8 cellular contexts compared by ENCODE assay signal in genomic region chr3:131033480-131034080, GRCh38. TPM values are rescaled to one million over a fixed set of nuclear protein-coding genes. Genes with fewer than 3 reads are reported as not detected.
DNase-seq lines count a peak whose midpoint lies in the region; ATAC-seq, FAIRE-seq and TF ChIP-seq lines count a peak whose summit lies in the region.

No MANE protein-coding gene starts in this region.

- no peaks in the 10 kb centered on the region for H3K9me3 Mint-ChIP-seq in naive B cell
- no peaks in the 10 kb centered on the region for H3K9me3 Mint-ChIP-seq in activated T-helper 2 cell treated with anti-CD3 and anti-CD28 coated beads, Interferon-gamma antibody, Interleukin-2, Interleukin-4, amounts not matched to agents 10 μg/mL and 5 μg/mL and 100 μg/mL, durations not matched to agents 14 hours and 24 hours and 36 hours

- no peak overlapping the region for H3K9ac ChIP-seq in OCI-LY3 (ENCODE audit: low read length)

- H3K27me3 ChIP-seq in left ventricle myocardium inferior (ENCODE audit: low read depth) = no peaks in the 10 kb centered on the region
- H3K27me3 ChIP-seq in right cardiac atrium (ENCODE audit: control insufficient read depth, insufficient read depth) = no peaks in the 10 kb centered on the region
- no peaks in the 10 kb centered on the region for H3K27me3 ChIP-seq in OCI-LY3 (ENCODE audit: low read depth, low read length)

- no peaks in the 10 kb centered on the region for H3K36me3 ChIP-seq in left ventricle myocardium inferior
- H3K36me3 ChIP-seq in OCI-LY3 (replicated peaks; ENCODE audit: low read depth, low read length) = no peaks in the 10 kb centered on the region

- DNase-seq in left ventricle myocardium inferior (no peak), right cardiac atrium (no peak), naive B cell (peak; percentile 19)
- DNase-seq in activated T-helper 2 cell treated with anti-CD3 and anti-CD28 coated beads, Interferon-gamma antibody, Interleukin-2, Interleukin-4, amounts not matched to agents 10 μg/mL and 5 μg/mL and 100 μg/mL, durations not matched to agents 14 hours and 24 hours and 36 hours (ENCODE audit: low spot score) = no peak

- H3K4me2 ChIP-seq in OCI-LY3 (ENCODE audit: low read length) = no peak overlapping the region

- no peak overlapping the region for H3K27ac ChIP-seq in left ventricle myocardium inferior (replicated peaks)
- no peak overlapping the region for H3K27ac ChIP-seq in right cardiac atrium (ENCODE audit: low read length)
- H3K27ac ChIP-seq in OCI-LY3 (ENCODE audit: low read length) = no peak overlapping the region

- intact Hi-C loops in left ventricle myocardium inferior (cut with micrococcal nuclease) (no loop called here), right cardiac atrium (cut with DNase I) (no loop called here)
- intact Hi-C loops in activated T-helper 2 cell treated with anti-CD3 and anti-CD28 coated beads, Interferon-gamma antibody, Interleukin-2, Interleukin-4, amounts not matched to agents 10 μg/mL and 5 μg/mL and 100 μg/mL, durations not matched to agents 14 hours and 24 hours and 36 hours (cut with micrococcal nuclease) = no loop called here

- TF ChIP-seq CTCF in left ventricle myocardium inferior (IDR thresholded peaks at IDR 0.05; ENCODE audit: borderline replicate concordance) = peak; percentile 68
- TF ChIP-seq CTCF in OCI-LY3 (IDR thresholded peaks at IDR 0.05; ENCODE audit: low read depth, low read length) = peak; percentile 80

- no peaks in the 10 kb centered on the region for H3K4me1 ChIP-seq in left ventricle myocardium inferior
- no peaks in the 10 kb centered on the region for H3K4me1 ChIP-seq in right cardiac atrium (ENCODE audit: control insufficient read depth, insufficient read depth, low read length)
- peaks cover 15% of the 10 kb centered on the region for H3K4me1 ChIP-seq in OCI-LY3 (ENCODE audit: low read length)

- no peak overlapping the region for H2AFZ ChIP-seq in OCI-LY3 (ENCODE audit: low read depth, low read length)

- no peaks in the 10 kb centered on the region for H3K9me3 ChIP-seq in left ventricle myocardium inferior (replicated peaks)
- H3K9me3 ChIP-seq in right cardiac atrium (ENCODE audit: control insufficient read depth, low read length) = no peaks in the 10 kb centered on the region
- H3K9me3 ChIP-seq in OCI-LY3 (ENCODE audit: insufficient read depth, low read length) = no peaks in the 10 kb centered on the region

- H3K4me1 Mint-ChIP-seq in naive B cell = no peaks in the 10 kb centered on the region
- H3K4me1 Mint-ChIP-seq in activated T-helper 2 cell treated with anti-CD3 and anti-CD28 coated beads, Interferon-gamma antibody, Interleukin-2, Interleukin-4, amounts not matched to agents 10 μg/mL and 5 μg/mL and 100 μg/mL, durations not matched to agents 14 hours and 24 hours and 36 hours (ENCODE audit: low read depth) = peaks cover 1% of the 10 kb centered on the region

- 32% methylated on average over 1 of the region's 1 CpG for WGBS in right cardiac atrium

- no peak overlapping the region for H3K4me3 ChIP-seq in left ventricle myocardium inferior
- H3K4me3 ChIP-seq in right cardiac atrium (ENCODE audit: low read length) = no peak overlapping the region
- no peak overlapping the region for H3K4me3 ChIP-seq in OCI-LY3 (ENCODE audit: low read length)

- ATAC-seq in right cardiac atrium (no peak), HG03342 (IDR thresholded peaks at IDR 0.05; ENCODE audit: unreplicated experiment) (peak; percentile 71), naive B cell (ENCODE audit: low read depth in 2 of 2) (peak; percentile 43 to 55), GM18520 (IDR thresholded peaks at IDR 0.05; ENCODE audit: unreplicated experiment) (no peak)

- no peak overlapping the region for H3K27ac Mint-ChIP-seq in naive B cell
- no peak overlapping the region for H3K27ac Mint-ChIP-seq in activated T-helper 2 cell treated with anti-CD3 and anti-CD28 coated beads, Interferon-gamma antibody, Interleukin-2, Interleukin-4, amounts not matched to agents 10 μg/mL and 5 μg/mL and 100 μg/mL, durations not matched to agents 14 hours and 24 hours and 36 hours

- peak; percentile 69 for FAIRE-seq in colon (lab: Jason Lieb, UNC)

- no peaks in the 10 kb centered on the region for H3K27me3 Mint-ChIP-seq in naive B cell
- peaks cover 8% of the 10 kb centered on the region for H3K27me3 Mint-ChIP-seq in activated T-helper 2 cell treated with anti-CD3 and anti-CD28 coated beads, Interferon-gamma antibody, Interleukin-2, Interleukin-4, amounts not matched to agents 10 μg/mL and 5 μg/mL and 100 μg/mL, durations not matched to agents 14 hours and 24 hours and 36 hours (ENCODE audit: low read depth)

- H3K36me3 Mint-ChIP-seq in naive B cell = no peaks in the 10 kb centered on the region
- H3K36me3 Mint-ChIP-seq in activated T-helper 2 cell treated with anti-CD3 and anti-CD28 coated beads, Interferon-gamma antibody, Interleukin-2, Interleukin-4, amounts not matched to agents 10 μg/mL and 5 μg/mL and 100 μg/mL, durations not matched to agents 14 hours and 24 hours and 36 hours (ENCODE audit: low read depth) = no peaks in the 10 kb centered on the region

- H3K79me2 ChIP-seq in OCI-LY3 (ENCODE audit: low read length) = no peaks in the 10 kb centered on the region

- peak overlapping the region in 1 of 8 donors; percentile 52 for H3K4me3 Mint-ChIP-seq in naive B cell
- H3K4me3 Mint-ChIP-seq in activated T-helper 2 cell treated with anti-CD3 and anti-CD28 coated beads, Interferon-gamma antibody, Interleukin-2, Interleukin-4, amounts not matched to agents 10 μg/mL and 5 μg/mL and 100 μg/mL, durations not matched to agents 14 hours and 24 hours and 36 hours (ENCODE audit: low read depth) = no peak overlapping the region

- H4K20me1 ChIP-seq in OCI-LY3 (ENCODE audit: insufficient read depth, low read length) = no peaks in the 10 kb centered on the region

RNA-seq across cellular contexts. Expression of gene NEK11, which starts 6.9 kb away (rescaled TPM):
- total RNA-seq in left ventricle myocardium inferior (1.3 TPM), right cardiac atrium (1 to 10 TPM; 2.3 to 3.6 (median 2.6) TPM)
- polyA plus RNA-seq in right cardiac atrium (1.1 TPM), naive B cell (ENCODE audit: low read depth in 6 of 6) (1 to 10 TPM in 2 of 6 donors, under 1 TPM in 3, not detected in 1; 0.52 to 1.4 (median 0.89) TPM)
- 1.1 and 1.2 TPM in 2 replicates for total RNA-seq in activated T-helper 2 cell treated with anti-CD3 and anti-CD28 coated beads, Interferon-gamma antibody, Interleukin-2, Interleukin-4, amounts not matched to agents 10 μg/mL and 5 μg/mL and 100 μg/mL, durations not matched to agents 14 hours and 24 hours and 36 hours

RNA-seq across cellular contexts. Expression of gene ASTE1, which starts 7.0 kb away (rescaled TPM):
- 4.0 TPM for total RNA-seq in left ventricle myocardium inferior
- 1 to 10 TPM; 3.5 to 5.1 (median 4.7) TPM for total RNA-seq in right cardiac atrium
- polyA plus RNA-seq in right cardiac atrium = 2.2 TPM
- polyA plus RNA-seq in naive B cell (ENCODE audit: low read depth in 6 of 6) = 10 to 100 TPM; 20.0 to 52.4 (median 24.3) TPM
- 7.4 and 8.0 TPM in 2 replicates for total RNA-seq in activated T-helper 2 cell treated with anti-CD3 and anti-CD28 coated beads, Interferon-gamma antibody, Interleukin-2, Interleukin-4, amounts not matched to agents 10 μg/mL and 5 μg/mL and 100 μg/mL, durations not matched to agents 14 hours and 24 hours and 36 hours

Comparison
In these comparisons a context has a peak if more than half of its experiments do, and no peak if none do; other contexts are left out.
1. ATAC-seq: peak in HG03342 (single experiment) and naive B cell (2 of 2); none in right cardiac atrium (0 of 2) and GM18520 (single experiment).